8 cellular contexts compared by ENCODE assay signal in the genomic region with DNA sequence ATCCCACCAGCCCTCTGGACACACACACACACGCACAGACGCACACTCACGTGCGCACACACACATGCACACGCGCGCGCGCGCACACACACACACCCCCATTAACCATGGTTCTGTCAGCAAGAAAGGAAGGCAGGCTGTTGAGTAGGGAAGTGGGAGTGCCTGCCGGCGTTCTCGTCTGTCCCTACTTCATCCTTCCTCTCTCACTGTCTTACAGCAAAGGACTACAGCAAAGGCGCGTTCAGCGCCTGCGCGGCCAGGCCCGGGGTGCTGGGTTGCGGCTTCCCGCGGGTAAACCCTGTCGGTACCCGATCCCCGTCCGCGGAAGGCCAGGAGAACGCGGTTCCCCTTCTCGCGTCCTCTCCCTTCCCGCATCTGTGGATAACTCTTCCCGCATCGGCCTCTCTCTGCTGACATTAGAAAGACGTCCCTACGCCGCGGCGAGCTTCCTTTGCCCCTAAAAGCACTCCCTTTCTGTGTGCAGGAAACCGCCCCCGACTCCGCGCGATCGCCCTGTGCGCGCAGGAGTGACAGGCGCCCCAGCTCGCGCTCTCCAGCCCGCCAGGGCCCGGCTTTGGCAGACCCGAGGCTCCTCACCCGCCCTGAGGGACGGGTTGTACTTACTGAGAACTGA.
DNase-seq lines count a peak whose midpoint lies in the region; FAIRE-seq and TF ChIP-seq lines count a peak whose summit lies in the region.

No MANE protein-coding gene starts in this region.

- DNase-seq in GM12892 (ENCODE audit: insufficient read length) (peak; percentile 23), NCI-H1105 treated with DMSO at 0.1 percent for 48 hours (lab: John Stamatoyannopoulos, UW) (peak; percentile 56), astrocyte (ENCODE audit: low read depth) (peak; percentile 38), NCI-H1436 treated with DMSO at 0.1 percent for 48 hours (lab: John Stamatoyannopoulos, UW) (no peak), GF-D8 (lab: John Stamatoyannopoulos, UW) (no peak)
- no peak for DNase-seq in effector CD4-positive, alpha-beta T cell

- H3K4me2 ChIP-seq in astrocyte (ENCODE audit: low read length) (peak overlapping the region; percentile 92), skeletal muscle satellite cell (ENCODE audit: low read length) (peak overlapping the region; percentile 95)

- H3K9ac ChIP-seq in astrocyte (ENCODE audit: low read length) (peak overlapping the region; percentile 44), skeletal muscle satellite cell (ENCODE audit: low read depth, low read length) (peak overlapping the region; percentile 59)

- H3K27me3 ChIP-seq in astrocyte (ENCODE audit: insufficient read depth, low read length) (peaks cover 12% of the 10 kb centered on the region), skeletal muscle satellite cell (ENCODE audit: control insufficient read depth, insufficient read depth, low read length) (peaks cover 68% of the 10 kb centered on the region)

- no peaks in the 10 kb centered on the region for H3K9me3 ChIP-seq in astrocyte (ENCODE audit: insufficient read depth, low read depth, low read length)
- H3K9me3 ChIP-seq in skeletal muscle satellite cell (replicated peaks; ENCODE audit: low read length): no peaks in the 10 kb centered on the region

- H3K4me3 ChIP-seq in astrocyte (ENCODE audit: insufficient read depth, low read depth, low read length) (peak overlapping the region; percentile 66), iPS-11a (ENCODE audit: low read depth, low read length) (peak overlapping the region; percentile 68), skeletal muscle satellite cell (ENCODE audit: low read length) (peak overlapping the region; percentile 73)

- H3K4me1 ChIP-seq in astrocyte (ENCODE audit: insufficient read depth, low read length) (no peaks in the 10 kb centered on the region), skeletal muscle satellite cell (ENCODE audit: control insufficient read depth, insufficient read depth, low read length) (peaks cover 18% of the 10 kb centered on the region)

- H3K36me3 ChIP-seq in astrocyte (ENCODE audit: insufficient read depth, low read length) (no peaks in the 10 kb centered on the region), skeletal muscle satellite cell (ENCODE audit: insufficient read depth, low read length) (no peaks in the 10 kb centered on the region)

- H3K27me3 Mint-ChIP-seq in astrocyte (ENCODE audit: low read depth, unreplicated experiment): peaks cover 40% of the 10 kb centered on the region

- H2AFZ ChIP-seq in astrocyte (ENCODE audit: low read depth, low read length): peak overlapping the region; percentile 93

- FAIRE-seq in GM12892 (lab: Jason Lieb, UNC): no peak
- no peak for FAIRE-seq in astrocyte (lab: Jason Lieb, UNC)

- TF ChIP-seq CTCF in astrocyte (IDR thresholded peaks at IDR 0.05; ENCODE audit: insufficient read depth, low read depth, low read length): no peak

- H3K27ac Mint-ChIP-seq in astrocyte (ENCODE audit: unreplicated experiment): no peak overlapping the region

- peaks cover 2% of the 10 kb centered on the region for H3K36me3 Mint-ChIP-seq in astrocyte (ENCODE audit: low read depth, unreplicated experiment)

- no peak for TF ChIP-seq POLR2A in GM12892 (IDR thresholded peaks at IDR 0.05; ENCODE audit: low read depth, low read length)

- H3K4me3 Mint-ChIP-seq in astrocyte (ENCODE audit: unreplicated experiment): peak overlapping the region; percentile 78

- H3K9me3 Mint-ChIP-seq in astrocyte (ENCODE audit: unreplicated experiment): peaks cover 6% of the 10 kb centered on the region

- H3K4me1 Mint-ChIP-seq in astrocyte (ENCODE audit: low read depth, unreplicated experiment): peaks cover under 1% of the 10 kb centered on the region

- no peaks in the 10 kb centered on the region for H4K20me1 ChIP-seq in astrocyte (ENCODE audit: insufficient read depth, low read length)

- H3K27ac ChIP-seq in astrocyte (ENCODE audit: low read depth, low read length): no peak overlapping the region

- no peaks in the 10 kb centered on the region for H3K79me2 ChIP-seq in astrocyte (ENCODE audit: insufficient read depth, low read length)

Comparison
In these comparisons a context has a peak if more than half of its experiments do, and no peak if none do; other contexts are left out.
1. DNase-seq: peak in GM12892 (single experiment), NCI-H1105 treated with DMSO at 0.1 percent for 48 hours (single experiment) and astrocyte (single experiment); none in NCI-H1436 treated with DMSO at 0.1 percent for 48 hours (single experiment), effector CD4-positive, alpha-beta T cell (single experiment) and GF-D8 (single experiment).
2. Peak in every context shown above with its lines, with median percentiles within 50 percentile points of each other: H3K4me3 ChIP-seq.